Comparison of ENCODE assay signal across 1 cellular context in the genomic region with DNA sequence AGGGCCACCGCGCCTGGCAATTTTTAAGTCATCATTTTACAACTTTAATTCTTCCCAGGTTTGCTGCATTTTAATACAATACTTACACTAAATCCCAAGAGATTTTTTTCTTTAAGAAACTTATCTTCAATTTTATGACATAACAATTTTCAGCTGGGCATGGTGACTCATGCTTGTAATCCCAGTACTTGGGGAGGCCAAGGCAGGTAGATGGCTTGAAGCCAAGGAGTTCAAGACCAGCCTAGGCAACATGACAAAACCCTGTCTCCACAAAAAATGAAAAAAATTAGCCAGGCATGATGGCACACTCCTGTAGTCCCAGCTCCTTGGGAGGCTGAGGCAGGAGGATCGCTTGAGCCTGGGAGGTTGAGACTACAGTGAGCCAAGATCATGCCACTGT.
TF ChIP-seq lines count a peak whose summit lies in the region.

No MANE protein-coding gene starts in this region.

TF ChIP-seq in K562, 482 proteins besides CTCF, POLR2A, EP300 and RAD21:
- TF ChIP-seq, protein P1, sequence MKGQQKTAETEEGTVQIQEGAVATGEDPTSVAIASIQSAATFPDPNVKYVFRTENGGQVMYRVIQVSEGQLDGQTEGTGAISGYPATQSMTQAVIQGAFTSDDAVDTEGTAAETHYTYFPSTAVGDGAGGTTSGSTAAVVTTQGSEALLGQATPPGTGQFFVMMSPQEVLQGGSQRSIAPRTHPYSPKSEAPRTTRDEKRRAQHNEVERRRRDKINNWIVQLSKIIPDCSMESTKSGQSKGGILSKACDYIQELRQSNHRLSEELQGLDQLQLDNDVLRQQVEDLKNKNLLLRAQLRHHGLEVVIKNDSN (CRISPR knock-in tag; IDR thresholded peaks at IDR 0.05): no peak
- TF ChIP-seq KHSRP (IDR thresholded peaks at IDR 0.05): no peak
- peak; percentile 39; the same call in 1 of the 2 replicates for TF ChIP-seq NFIC (IDR thresholded peaks at IDR 0.05)
- TF ChIP-seq NFRKB (IDR thresholded peaks at IDR 0.05; ENCODE audit: low read depth): no peak
- TF ChIP-seq, protein P2, sequence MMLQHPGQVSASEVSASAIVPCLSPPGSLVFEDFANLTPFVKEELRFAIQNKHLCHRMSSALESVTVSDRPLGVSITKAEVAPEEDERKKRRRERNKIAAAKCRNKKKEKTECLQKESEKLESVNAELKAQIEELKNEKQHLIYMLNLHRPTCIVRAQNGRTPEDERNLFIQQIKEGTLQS (IDR thresholded peaks at IDR 0.05): peak; percentile 32; the same call in 1 of the 2 replicates
- TF ChIP-seq, protein P2 (CRISPR knock-in tag; conservative IDR thresholded peaks at IDR 0.05): no peak
